24 cellular contexts compared by ENCODE assay signal in genomic region chr3:87437765-87438164, GRCh38.
A peak's percentile ranks its signal among the peaks of the same experiment; 100 is the strongest.
DNase-seq lines count a peak whose midpoint lies in the region; ATAC-seq and TF ChIP-seq lines count a peak whose summit lies in the region.
"Had no signal": no experiment of that assay in that cellular context is flagged by ENCODE, and none has a peak within 500 bp of the region (broad histone marks: within the 10 kb centered on the region; RNA-seq: fewer than 3 reads in every experiment).

No MANE protein-coding gene starts in this region.

- H2AFZ ChIP-seq in mesenchymal stem cell (ENCODE audit: low read depth, low read length): no peak overlapping the region

- H4K8ac ChIP-seq in mesenchymal stem cell (ENCODE audit: low read length): no peak overlapping the region

- H3K14ac ChIP-seq in mesenchymal stem cell (ENCODE audit: low read length in 2 of 2): no peak overlapping the region

- H2BK12ac ChIP-seq in mesenchymal stem cell (ENCODE audit: low read length in 2 of 2): no peak overlapping the region

- H4K91ac ChIP-seq in mesenchymal stem cell (ENCODE audit: low read length): no peak overlapping the region

- DNase-seq in AG10803 (ENCODE audit: low read depth): peak; percentile 11
- DNase-seq in HFFc6: peak; percentile 15
- no peak for DNase-seq in mesenchymal stem cell
- no peak for DNase-seq in C1 segment of cervical spinal cord (lab: John Stamatoyannopoulos, UW)
- DNase-seq in activated CD4-positive, alpha-beta T cell treated with anti-CD3 and anti-CD28 coated beads for 48 hours: no peak
- DNase-seq in GF-D8 (lab: John Stamatoyannopoulos, UW): no peak
- DNase-seq in tibial nerve (ENCODE audit: low spot score in 2 of 2): no peak
- DNase-seq: activated B cell treated with CpG ODN at 0.5 μM for 24 hours; adrenal gland; colonic mucosa; DMS79 treated with DMSO at 0.1 percent for 48 hours; erythroblast; head of caudate nucleus; Karpas-422; midbrain; NCI-H187 treated with DMSO at 0.1 percent for 48 hours; NCI-H524 treated with DMSO at 0.1 percent for 48 hours; occipital lobe; RPMI8226; stimulated activated naive B cell treated with anti-CD40 and anti-IgM and Interleukin-4, amounts not matched to agents 10 μg/mL and 1 μg/mL and 100 μg/mL, for 72 hours; T-helper 1 cell had no signal

- H3K4me3 ChIP-seq in AG10803 (ENCODE audit: low read length) (no peak overlapping the region), mesenchymal stem cell (ENCODE audit: insufficient read depth in 1 of 2, low read depth in 1 of 2, low read length in 2 of 2) (no peak overlapping the region), tibial nerve (no peak overlapping the region)
- H3K4me3 ChIP-seq: adrenal gland; BLaER1 treated with 17β-estradiol and CSF1 and Interleukin-3, amounts not matched to agents 10 nM and 100 nM; colonic mucosa had no signal

- H3K9me3 ChIP-seq in mesenchymal stem cell (ENCODE audit: control insufficient read depth, low read length): no peaks in the 10 kb centered on the region
- H3K9me3 ChIP-seq in tibial nerve: no peaks in the 10 kb centered on the region
- H3K9me3 ChIP-seq: adrenal gland; BLaER1 treated with 17β-estradiol and CSF1 and Interleukin-3, amounts not matched to agents 10 nM and 100 nM; colonic mucosa had no signal

- peak; percentile 77 for ATAC-seq in activated T-helper 17 cell treated with anti-CD3 and anti-CD28 coated beads, Interleukin-2, amount 50 U/mL, for 72 hours (replicated peaks)
- ATAC-seq: stimulated activated naive B cell treated with anti-CD40 and anti-IgM and Interleukin-4, amounts not matched to agents 10 μg/mL and 1 μg/mL and 100 μg/mL, for 72 hours had no signal

- H2BK5ac ChIP-seq in mesenchymal stem cell (ENCODE audit: low read depth, low read length, poor library complexity, severe bottlenecking): no peak overlapping the region

- peak overlapping the region; percentile 13; the same call in 1 of the 2 replicates for H3K27ac Mint-ChIP-seq in HFFc6
- H3K27ac Mint-ChIP-seq in activated T-helper 17 cell treated with anti-CD3 and anti-CD28 coated beads, Interleukin-2, amount 50 U/mL, for 72 hours: no peak overlapping the region
- H3K27ac Mint-ChIP-seq: activated B cell treated with CpG ODN at 0.5 μM for 24 hours; stimulated activated naive B cell treated with anti-CD40 and anti-IgM and Interleukin-4, amounts not matched to agents 10 μg/mL and 1 μg/mL and 100 μg/mL, for 72 hours had no signal

- TF ChIP-seq CTCF in AG10803 (conservative IDR thresholded peaks at IDR 0.05; ENCODE audit: low read length): no peak
- TF ChIP-seq CTCF in HFFc6 (IDR thresholded peaks at IDR 0.05): no peak
- no peak for TF ChIP-seq CTCF in tibial nerve (IDR thresholded peaks at IDR 0.05)

- H3K79me1 ChIP-seq in mesenchymal stem cell (replicated peaks; ENCODE audit: low read length, poor library complexity, severe bottlenecking): no peaks in the 10 kb centered on the region

- no peak overlapping the region for H2BK120ac ChIP-seq in mesenchymal stem cell (ENCODE audit: low read depth, low read length)

- WGBS in mesenchymal stem cell: 80% methylated on average over 1 of the region's 1 CpG
- WGBS in tibial nerve, 2 donors: 15 to 18% methylated on average over 1 of the region's 1 CpG

- H3K4me1 ChIP-seq in mesenchymal stem cell (ENCODE audit: control insufficient read depth, insufficient read depth, low read depth, low read length) (no peaks in the 10 kb centered on the region), tibial nerve (no peaks in the 10 kb centered on the region)
- H3K4me1 ChIP-seq: adrenal gland; BLaER1 treated with 17β-estradiol and CSF1 and Interleukin-3, amounts not matched to agents 10 nM and 100 nM; colonic mucosa had no signal

- peak overlapping the region; percentile 65 for H3K4me3 Mint-ChIP-seq in HFFc6
- no peak overlapping the region for H3K4me3 Mint-ChIP-seq in activated T-helper 17 cell treated with anti-CD3 and anti-CD28 coated beads, Interleukin-2, amount 50 U/mL, for 72 hours
- H3K4me3 Mint-ChIP-seq: activated B cell treated with CpG ODN at 0.5 μM for 24 hours; stimulated activated naive B cell treated with anti-CD40 and anti-IgM and Interleukin-4, amounts not matched to agents 10 μg/mL and 1 μg/mL and 100 μg/mL, for 72 hours had no signal

- H2BK15ac ChIP-seq in mesenchymal stem cell (ENCODE audit: low read depth, poor library complexity, severe bottlenecking): no peak overlapping the region

- no peak overlapping the region for H3K4me2 ChIP-seq in mesenchymal stem cell (ENCODE audit: low read length, poor library complexity, severe bottlenecking)
- H3K4me2 ChIP-seq: BLaER1 treated with 17β-estradiol and CSF1 and Interleukin-3, amounts not matched to agents 10 nM and 100 nM had no signal

- H3K27ac ChIP-seq in mesenchymal stem cell (ENCODE audit: low read length, poor library complexity, severe bottlenecking): peak overlapping the region; percentile 34
- no peak overlapping the region for H3K27ac ChIP-seq in tibial nerve
- H3K27ac ChIP-seq: adrenal gland; BLaER1 treated with 17β-estradiol and CSF1 and Interleukin-3, amounts not matched to agents 10 nM and 100 nM; colonic mucosa; HL-60 had no signal

- peaks cover 5% of the 10 kb centered on the region; the same call in 1 of the 2 replicates for H3K27me3 Mint-ChIP-seq in HFFc6 (ENCODE audit: insufficient read depth)
- no peaks in the 10 kb centered on the region for H3K27me3 Mint-ChIP-seq in activated T-helper 17 cell treated with anti-CD3 and anti-CD28 coated beads, Interleukin-2, amount 50 U/mL, for 72 hours
- H3K27me3 Mint-ChIP-seq: activated B cell treated with CpG ODN at 0.5 μM for 24 hours; stimulated activated naive B cell treated with anti-CD40 and anti-IgM and Interleukin-4, amounts not matched to agents 10 μg/mL and 1 μg/mL and 100 μg/mL, for 72 hours had no signal

- TF ChIP-seq EP300 in tibial nerve (IDR thresholded peaks at IDR 0.05): no peak

- H3K4ac ChIP-seq in mesenchymal stem cell (ENCODE audit: low read depth in 1 of 2, low read length in 2 of 2): no peak overlapping the region

- no peaks in the 10 kb centered on the region for H3K9me3 Mint-ChIP-seq in HFFc6
- no peaks in the 10 kb centered on the region for H3K9me3 Mint-ChIP-seq in activated T-helper 17 cell treated with anti-CD3 and anti-CD28 coated beads, Interleukin-2, amount 50 U/mL, for 72 hours
- H3K9me3 Mint-ChIP-seq: activated B cell treated with CpG ODN at 0.5 μM for 24 hours had no signal

- H3K23ac ChIP-seq in mesenchymal stem cell (ENCODE audit: low read length in 2 of 2): no peak overlapping the region

- H3K4me1 Mint-ChIP-seq in HFFc6 (ENCODE audit: low read depth): peaks cover 60% of the 10 kb centered on the region
- no peaks in the 10 kb centered on the region for H3K4me1 Mint-ChIP-seq in activated T-helper 17 cell treated with anti-CD3 and anti-CD28 coated beads, Interleukin-2, amount 50 U/mL, for 72 hours
- H3K4me1 Mint-ChIP-seq: activated B cell treated with CpG ODN at 0.5 μM for 24 hours; stimulated activated naive B cell treated with anti-CD40 and anti-IgM and Interleukin-4, amounts not matched to agents 10 μg/mL and 1 μg/mL and 100 μg/mL, for 72 hours had no signal

- H3K36me3 Mint-ChIP-seq in HFFc6 (ENCODE audit: low read depth): no peaks in the 10 kb centered on the region
- H3K36me3 Mint-ChIP-seq in activated T-helper 17 cell treated with anti-CD3 and anti-CD28 coated beads, Interleukin-2, amount 50 U/mL, for 72 hours (ENCODE audit: low read depth): no peaks in the 10 kb centered on the region
- H3K36me3 Mint-ChIP-seq: stimulated activated naive B cell treated with anti-CD40 and anti-IgM and Interleukin-4, amounts not matched to agents 10 μg/mL and 1 μg/mL and 100 μg/mL, for 72 hours had no signal

- H3K9ac ChIP-seq in mesenchymal stem cell (ENCODE audit: low read length): no peak overlapping the region
- H3K9ac ChIP-seq: BLaER1 treated with 17β-estradiol and CSF1 and Interleukin-3, amounts not matched to agents 10 nM and 100 nM had no signal

- no peak overlapping the region for H2AK5ac ChIP-seq in mesenchymal stem cell (ENCODE audit: low read length, severe bottlenecking)

- H3K18ac ChIP-seq in mesenchymal stem cell (ENCODE audit: low read depth in 1 of 2, low read length in 2 of 2): no peak overlapping the region

- no peak for TF ChIP-seq POLR2A in tibial nerve (IDR thresholded peaks at IDR 0.05)

- H3K36me3 ChIP-seq in mesenchymal stem cell (ENCODE audit: control insufficient read depth in 1 of 2, insufficient read depth in 2 of 2, low read depth in 1 of 2, low read length in 2 of 2) (no peaks in the 10 kb centered on the region), tibial nerve (no peaks in the 10 kb centered on the region)
- H3K36me3 ChIP-seq: adrenal gland; BLaER1 treated with 17β-estradiol and CSF1 and Interleukin-3, amounts not matched to agents 10 nM and 100 nM; colonic mucosa had no signal

- H3K27me3 ChIP-seq in mesenchymal stem cell (ENCODE audit: control insufficient read depth in 1 of 2, insufficient read depth in 1 of 2, low read length in 2 of 2) (no peaks in the 10 kb centered on the region), tibial nerve (no peaks in the 10 kb centered on the region)
- H3K27me3 ChIP-seq: adrenal gland; BLaER1 treated with 17β-estradiol and CSF1 and Interleukin-3, amounts not matched to agents 10 nM and 100 nM; colonic mucosa had no signal

Comparison
In these comparisons a context has a peak if more than half of its experiments do, and no peak if none do; other contexts are left out.
1. DNase-seq: peak in AG10803 (single experiment) and HFFc6 (single experiment); none in mesenchymal stem cell (single experiment), C1 segment of cervical spinal cord (0 of 14), activated CD4-positive, alpha-beta T cell treated with anti-CD3 and anti-CD28 coated beads for 48 hours (single experiment), GF-D8 (single experiment) and tibial nerve (0 of 2).